Comparison of ENCODE assay signal across 8 cellular contexts in genomic region chr7:43700059-43700501, GRCh38. TPM values are rescaled to one million over a fixed set of nuclear protein-coding genes. Genes with fewer than 3 reads are reported as not detected.
DNase-seq lines count a peak whose midpoint lies in the region; ATAC-seq, FAIRE-seq and TF ChIP-seq lines count a peak whose summit lies in the region.

No MANE protein-coding gene starts in this region.

- no peak overlapping the region for H3K27ac ChIP-seq in right lobe of liver
- H3K27ac ChIP-seq in effector memory CD4-positive, alpha-beta T cell (ENCODE audit: insufficient read depth, low read length, poor library complexity, severe bottlenecking) = no peak overlapping the region

- H3K9me3 ChIP-seq in right lobe of liver = no peaks in the 10 kb centered on the region
- H3K9me3 ChIP-seq in effector memory CD4-positive, alpha-beta T cell (ENCODE audit: control insufficient read depth, low read length) = no peaks in the 10 kb centered on the region

- peak; percentile 49 for ATAC-seq in HG02938 (IDR thresholded peaks at IDR 0.05; ENCODE audit: unreplicated experiment)
- peak; percentile 64 to 87 (median 76) for ATAC-seq in right lobe of liver

- H3K4me3 ChIP-seq in right lobe of liver = no peak overlapping the region
- no peak overlapping the region for H3K4me3 ChIP-seq in effector memory CD4-positive, alpha-beta T cell (ENCODE audit: insufficient read depth, low read depth, low read length, poor library complexity, severe bottlenecking)

- H3K4me1 ChIP-seq in right lobe of liver = peaks cover 0 to 14% (median 3%) of the 10 kb centered on the region in 4 donors
- no peaks in the 10 kb centered on the region for H3K4me1 ChIP-seq in effector memory CD4-positive, alpha-beta T cell (ENCODE audit: control insufficient read depth, insufficient read depth, low read length, poor library complexity, severe bottlenecking)

- intact Hi-C loops in right lobe of liver (cut with DNase I) = no loop called here

- DNase-seq in DMS114 treated with DMSO at 0.1 percent for 48 hours (lab: John Stamatoyannopoulos, UW; ENCODE audit: unreplicated experiment) (peak; percentile 25), NCI-H748 (lab: John Stamatoyannopoulos, UW; ENCODE audit: unreplicated experiment) (peak; percentile 64), right lobe of liver (no peak), urothelium cell line (ENCODE audit: low spot score) (peak; percentile 36)
- peak; percentile 63 for DNase-seq in central memory CD4-positive, alpha-beta T cell
- no peak for DNase-seq in effector memory CD4-positive, alpha-beta T cell
- DNase-seq in activated effector memory CD4-positive, alpha-beta T cell treated with anti-CD3 and anti-CD28 coated beads, Interleukin-2, amount 50 U/mL, for 16 hours = no peak

- WGBS in right lobe of liver (ENCODE audit: insufficient coverage, low coverage, low lambda C conversion rate, missing lambda C conversion rate) = 20% methylated on average over 6 of the region's 6 CpGs

- no peaks in the 10 kb centered on the region for H3K27me3 ChIP-seq in right lobe of liver
- H3K27me3 ChIP-seq in effector memory CD4-positive, alpha-beta T cell (replicated peaks; ENCODE audit: control insufficient read depth, insufficient read depth, low read length, poor library complexity, severe bottlenecking) = no peaks in the 10 kb centered on the region

- no peaks in the 10 kb centered on the region for H3K36me3 ChIP-seq in right lobe of liver
- H3K36me3 ChIP-seq in effector memory CD4-positive, alpha-beta T cell (ENCODE audit: control insufficient read depth, insufficient read depth, low read length) = no peaks in the 10 kb centered on the region

- no peak for TF ChIP-seq POLR2A in right lobe of liver (IDR thresholded peaks at IDR 0.05)

- no peak for FAIRE-seq in urothelium cell line (lab: Jason Lieb, UNC)

- peak; percentile 63 to 72 (median 68) for TF ChIP-seq CTCF in right lobe of liver (IDR thresholded peaks at IDR 0.05)

RNA-seq across cellular contexts. Expression of gene COA1, which starts 29.2 kb away (rescaled TPM):
- total RNA-seq in right lobe of liver = 10 to 100 TPM; 15.8 to 35.6 (median 19.9) TPM

RNA-seq across cellular contexts. Expression of gene BLVRA, which starts 58.4 kb away (rescaled TPM):
- total RNA-seq in right lobe of liver = 10 to 100 TPM in 1 of 6 experiments, 1 to 10 TPM in 5; 3.1 to 14.7 (median 5.6) TPM

Comparison
In these comparisons a context has a peak if more than half of its experiments do, and no peak if none do; other contexts are left out.
1. DNase-seq: peak in DMS114 treated with DMSO at 0.1 percent for 48 hours (single experiment), NCI-H748 (single experiment), central memory CD4-positive, alpha-beta T cell (single experiment) and urothelium cell line (single experiment); none in right lobe of liver (0 of 3), effector memory CD4-positive, alpha-beta T cell (0 of 3) and activated effector memory CD4-positive, alpha-beta T cell treated with anti-CD3 and anti-CD28 coated beads, Interleukin-2, amount 50 U/mL, for 16 hours (single experiment).